In genomic region chr17:58658804-58659713, GRCh38 we compare ENCODE assay signal across 1 cellular context.
TF ChIP-seq lines count a peak whose summit lies in the region.

No MANE protein-coding gene starts in this region.

TF ChIP-seq in HepG2, 621 proteins besides CTCF, POLR2A, EP300 and RAD21 (continued from another document and continues in another):
- no peak for TF ChIP-seq ZNF318 (CRISPR knock-in tag; IDR thresholded peaks at IDR 0.05)
- TF ChIP-seq SPEN (CRISPR knock-in tag; IDR thresholded peaks at IDR 0.05; ENCODE audit: low read depth): no peak
- peak; percentile 99 for TF ChIP-seq SP140L (CRISPR knock-in tag; IDR thresholded peaks at IDR 0.05; ENCODE audit: borderline replicate concordance)
- TF ChIP-seq ZNF451 (CRISPR knock-in tag; IDR thresholded peaks at IDR 0.05): no peak
- no peak for TF ChIP-seq IRF1 (CRISPR knock-in tag; IDR thresholded peaks at IDR 0.05; ENCODE audit: low read depth)
- TF ChIP-seq PHF5A (CRISPR knock-in tag; IDR thresholded peaks at IDR 0.05; ENCODE audit: low read depth, unreplicated experiment): peak; percentile 81
- peak; percentile 81 for TF ChIP-seq FOXJ3 (CRISPR knock-in tag; IDR thresholded peaks at IDR 0.05; ENCODE audit: borderline replicate concordance)
- no peak for TF ChIP-seq NPAS2 (CRISPR knock-in tag; IDR thresholded peaks at IDR 0.05; ENCODE audit: borderline replicate concordance)
- TF ChIP-seq ZNF878 (CRISPR knock-in tag; IDR thresholded peaks at IDR 0.05): peak; percentile 92; the same call in 1 of the 2 replicates
- peak; percentile 54; the same call in 1 of the 2 replicates for TF ChIP-seq CC2D1A (CRISPR knock-in tag; IDR thresholded peaks at IDR 0.05)
- peak; percentile 96; the same call in 1 of the 2 replicates for TF ChIP-seq MYNN (CRISPR knock-in tag; IDR thresholded peaks at IDR 0.05; ENCODE audit: low read depth)
- no peak for TF ChIP-seq PRPF4 (IDR thresholded peaks at IDR 0.05; ENCODE audit: low read depth, low read length, poor library complexity, severe bottlenecking)
- peak; percentile 71; the same call in 1 of the 2 replicates for TF ChIP-seq HNF4G (IDR thresholded peaks at IDR 0.05; ENCODE audit: borderline replicate concordance, low read depth, low read length)
- no peak for TF ChIP-seq HNF4G (CRISPR knock-in tag; IDR thresholded peaks at IDR 0.05; ENCODE audit: borderline replicate concordance, low read depth)
- no peak for TF ChIP-seq ZNF17 (CRISPR knock-in tag; IDR thresholded peaks at IDR 0.05)
- no peak for TF ChIP-seq THAP7 (CRISPR knock-in tag; IDR thresholded peaks at IDR 0.05)
- TF ChIP-seq U2AF2 (IDR thresholded peaks at IDR 0.05; ENCODE audit: low read depth, low read length): no peak
- peak; percentile 98 for TF ChIP-seq MED1 (CRISPR knock-in tag; IDR thresholded peaks at IDR 0.05)
- TF ChIP-seq PAX8 (CRISPR knock-in tag; IDR thresholded peaks at IDR 0.05; ENCODE audit: borderline replicate concordance): no peak
- TF ChIP-seq MAF1 (CRISPR knock-in tag; IDR thresholded peaks at IDR 0.05; ENCODE audit: borderline replicate concordance): peak; percentile 85; the same call in 1 of the 2 replicates
- TF ChIP-seq DR1 (CRISPR knock-in tag; IDR thresholded peaks at IDR 0.05): peak; percentile 95
- TF ChIP-seq NBN (conservative IDR thresholded peaks at IDR 0.05): no peak
- TF ChIP-seq ZSCAN5A (CRISPR knock-in tag; IDR thresholded peaks at IDR 0.05; ENCODE audit: borderline replicate concordance): peak; percentile 91
- no peak for TF ChIP-seq ATM (IDR thresholded peaks at IDR 0.05; ENCODE audit: borderline replicate concordance)
- TF ChIP-seq RFXAP (CRISPR knock-in tag; IDR thresholded peaks at IDR 0.05; ENCODE audit: borderline replicate concordance): peak; percentile 70; the same call in 1 of the 2 replicates
- no peak for TF ChIP-seq TRIM24 (CRISPR knock-in tag; IDR thresholded peaks at IDR 0.05)
- TF ChIP-seq CREM (IDR thresholded peaks at IDR 0.05): peak; percentile 85
- no peak for TF ChIP-seq CREM (CRISPR knock-in tag; IDR thresholded peaks at IDR 0.05)
- TF ChIP-seq ZFP37 (CRISPR knock-in tag; IDR thresholded peaks at IDR 0.05; ENCODE audit: borderline replicate concordance): no peak; the same call in 1 of the 2 replicates
- no peak for TF ChIP-seq ZNF704 (CRISPR knock-in tag; IDR thresholded peaks at IDR 0.05; ENCODE audit: borderline replicate concordance)
- no peak for TF ChIP-seq HOXA9 (CRISPR knock-in tag; IDR thresholded peaks at IDR 0.05; ENCODE audit: borderline replicate concordance)
- no peak for TF ChIP-seq MTA3 (CRISPR knock-in tag; IDR thresholded peaks at IDR 0.05)
- TF ChIP-seq ISX (CRISPR knock-in tag; conservative IDR thresholded peaks at IDR 0.05): peak; percentile 86; the same call in 1 of the 2 replicates
- peak; percentile 53; the same call in 1 of the 2 replicates for TF ChIP-seq ATF3 (CRISPR knock-in tag; IDR thresholded peaks at IDR 0.05)
- peak; percentile 61 for TF ChIP-seq SUZ12 (IDR thresholded peaks at IDR 0.05; ENCODE audit: low read depth, low read length)
- peak; percentile 47; the same call in 1 of the 2 replicates for TF ChIP-seq ZNF800 (CRISPR knock-in tag; IDR thresholded peaks at IDR 0.05)
- no peak; the same call in none of the 2 replicates for TF ChIP-seq ZSCAN12 (CRISPR knock-in tag; IDR thresholded peaks at IDR 0.05)
- 0 out of 2 replicates have a peak, but pooled peaks have one; percentile 68 for TF ChIP-seq XBP1 (CRISPR knock-in tag; IDR thresholded peaks at IDR 0.05)
- TF ChIP-seq TIGD3 (CRISPR knock-in tag; IDR thresholded peaks at IDR 0.05; ENCODE audit: borderline replicate concordance): 0 out of 2 replicates have a peak, but pooled peaks have one; percentile 51
- 0 out of 2 replicates have a peak, but pooled peaks have one; percentile 67 for TF ChIP-seq CENPT (CRISPR knock-in tag; IDR thresholded peaks at IDR 0.05; ENCODE audit: low read depth)
- TF ChIP-seq FOXK2 (IDR thresholded peaks at IDR 0.05): peak; percentile 75
- no peak for TF ChIP-seq ZNF496 (CRISPR knock-in tag; IDR thresholded peaks at IDR 0.05; ENCODE audit: insufficient replicate concordance)
- TF ChIP-seq ZNF710 (CRISPR knock-in tag; IDR thresholded peaks at IDR 0.05; ENCODE audit: borderline replicate concordance): no peak
- no peak for TF ChIP-seq EED (CRISPR knock-in tag; IDR thresholded peaks at IDR 0.05)
- TF ChIP-seq SMARCE1 (IDR thresholded peaks at IDR 0.05; ENCODE audit: borderline replicate concordance): no peak
- no peak for TF ChIP-seq HOXA7 (CRISPR knock-in tag; IDR thresholded peaks at IDR 0.05)
